Comparison of ENCODE assay signal across 1 cellular context in the genomic region with DNA sequence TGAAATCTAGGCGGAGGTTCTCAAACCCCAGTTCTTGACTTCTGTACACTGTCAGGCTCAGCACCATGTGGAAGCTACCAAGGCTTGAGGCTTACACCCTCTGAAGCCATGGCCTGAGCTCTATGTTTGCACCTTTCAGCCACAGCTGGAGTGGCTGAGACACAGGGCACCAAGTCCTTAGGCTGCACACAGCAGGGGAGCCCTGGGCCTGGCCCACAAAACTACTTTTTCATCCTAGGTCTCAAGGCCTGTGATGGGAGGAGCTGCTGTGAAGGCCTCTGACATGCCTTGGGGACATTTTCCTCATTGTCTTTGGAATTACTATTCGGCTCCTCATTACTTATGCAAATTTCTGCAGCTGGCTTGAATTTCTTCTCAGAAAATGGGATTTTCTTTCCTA.
TF ChIP-seq lines count a peak whose summit lies in the region.

No MANE protein-coding gene starts in this region.

TF ChIP-seq in GM23338, 12 proteins besides CTCF, POLR2A, EP300 and RAD21 (continued from another document):
- TF ChIP-seq, protein P1, sequence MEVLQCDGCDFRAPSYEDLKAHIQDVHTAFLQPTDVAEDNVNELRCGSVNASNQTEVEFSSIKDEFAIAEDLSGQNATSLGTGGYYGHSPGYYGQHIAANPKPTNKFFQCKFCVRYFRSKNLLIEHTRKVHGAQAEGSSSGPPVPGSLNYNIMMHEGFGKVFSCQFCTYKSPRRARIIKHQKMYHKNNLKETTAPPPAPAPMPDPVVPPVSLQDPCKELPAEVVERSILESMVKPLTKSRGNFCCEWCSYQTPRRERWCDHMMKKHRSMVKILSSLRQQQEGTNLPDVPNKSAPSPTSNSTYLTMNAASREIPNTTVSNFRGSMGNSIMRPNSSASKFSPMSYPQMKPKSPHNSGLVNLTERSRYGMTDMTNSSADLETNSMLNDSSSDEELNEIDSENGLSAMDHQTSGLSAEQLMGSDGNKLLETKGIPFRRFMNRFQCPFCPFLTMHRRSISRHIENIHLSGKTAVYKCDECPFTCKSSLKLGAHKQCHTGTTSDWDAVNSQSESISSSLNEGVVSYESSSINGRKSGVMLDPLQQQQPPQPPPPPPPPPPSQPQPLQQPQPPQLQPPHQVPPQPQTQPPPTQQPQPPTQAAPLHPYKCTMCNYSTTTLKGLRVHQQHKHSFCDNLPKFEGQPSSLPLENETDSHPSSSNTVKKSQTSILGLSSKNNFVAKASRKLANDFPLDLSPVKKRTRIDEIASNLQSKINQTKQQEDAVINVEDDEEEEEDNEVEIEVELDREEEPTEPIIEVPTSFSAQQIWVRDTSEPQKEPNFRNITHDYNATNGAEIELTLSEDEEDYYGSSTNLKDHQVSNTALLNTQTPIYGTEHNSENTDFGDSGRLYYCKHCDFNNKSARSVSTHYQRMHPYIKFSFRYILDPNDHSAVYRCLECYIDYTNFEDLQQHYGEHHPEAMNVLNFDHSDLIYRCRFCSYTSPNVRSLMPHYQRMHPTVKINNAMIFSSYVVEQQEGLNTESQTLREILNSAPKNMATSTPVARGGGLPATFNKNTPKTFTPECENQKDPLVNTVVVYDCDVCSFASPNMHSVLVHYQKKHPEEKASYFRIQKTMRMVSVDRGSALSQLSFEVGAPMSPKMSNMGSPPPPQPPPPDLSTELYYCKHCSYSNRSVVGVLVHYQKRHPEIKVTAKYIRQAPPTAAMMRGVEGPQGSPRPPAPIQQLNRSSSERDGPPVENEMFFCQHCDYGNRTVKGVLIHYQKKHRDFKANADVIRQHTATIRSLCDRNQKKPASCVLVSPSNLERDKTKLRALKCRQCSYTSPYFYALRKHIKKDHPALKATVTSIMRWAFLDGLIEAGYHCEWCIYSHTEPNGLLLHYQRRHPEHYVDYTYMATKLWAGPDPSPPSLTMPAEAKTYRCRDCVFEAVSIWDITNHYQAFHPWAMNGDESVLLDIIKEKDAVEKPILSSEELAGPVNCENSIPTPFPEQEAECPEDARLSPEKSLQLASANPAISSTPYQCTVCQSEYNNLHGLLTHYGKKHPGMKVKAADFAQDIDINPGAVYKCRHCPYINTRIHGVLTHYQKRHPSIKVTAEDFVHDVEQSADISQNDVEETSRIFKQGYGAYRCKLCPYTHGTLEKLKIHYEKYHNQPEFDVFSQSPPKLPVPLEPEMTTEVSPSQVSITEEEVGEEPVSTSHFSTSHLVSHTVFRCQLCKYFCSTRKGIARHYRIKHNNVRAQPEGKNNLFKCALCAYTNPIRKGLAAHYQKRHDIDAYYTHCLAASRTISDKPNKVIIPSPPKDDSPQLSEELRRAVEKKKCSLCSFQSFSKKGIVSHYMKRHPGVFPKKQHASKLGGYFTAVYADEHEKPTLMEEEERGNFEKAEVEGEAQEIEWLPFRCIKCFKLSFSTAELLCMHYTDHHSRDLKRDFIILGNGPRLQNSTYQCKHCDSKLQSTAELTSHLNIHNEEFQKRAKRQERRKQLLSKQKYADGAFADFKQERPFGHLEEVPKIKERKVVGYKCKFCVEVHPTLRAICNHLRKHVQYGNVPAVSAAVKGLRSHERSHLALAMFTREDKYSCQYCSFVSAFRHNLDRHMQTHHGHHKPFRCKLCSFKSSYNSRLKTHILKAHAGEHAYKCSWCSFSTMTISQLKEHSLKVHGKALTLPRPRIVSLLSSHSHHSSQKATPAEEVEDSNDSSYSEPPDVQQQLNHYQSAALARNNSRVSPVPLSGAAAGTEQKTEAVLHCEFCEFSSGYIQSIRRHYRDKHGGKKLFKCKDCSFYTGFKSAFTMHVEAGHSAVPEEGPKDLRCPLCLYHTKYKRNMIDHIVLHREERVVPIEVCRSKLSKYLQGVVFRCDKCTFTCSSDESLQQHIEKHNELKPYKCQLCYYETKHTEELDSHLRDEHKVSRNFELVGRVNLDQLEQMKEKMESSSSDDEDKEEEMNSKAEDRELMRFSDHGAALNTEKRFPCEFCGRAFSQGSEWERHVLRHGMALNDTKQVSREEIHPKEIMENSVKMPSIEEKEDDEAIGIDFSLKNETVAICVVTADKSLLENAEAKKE (CRISPR knock-in tag; IDR thresholded peaks at IDR 0.05), result no peak
- no peak for TF ChIP-seq NANOG (IDR thresholded peaks at IDR 0.05; ENCODE audit: borderline replicate concordance)
- no peak for TF ChIP-seq CREB1 (CRISPR knock-in tag; IDR thresholded peaks at IDR 0.05; ENCODE audit: low read depth)
TF ChIP-seq in GM23338: peak in this region for 0.
